Comparison of ENCODE assay signal across 16 cellular contexts in the genomic region with DNA sequence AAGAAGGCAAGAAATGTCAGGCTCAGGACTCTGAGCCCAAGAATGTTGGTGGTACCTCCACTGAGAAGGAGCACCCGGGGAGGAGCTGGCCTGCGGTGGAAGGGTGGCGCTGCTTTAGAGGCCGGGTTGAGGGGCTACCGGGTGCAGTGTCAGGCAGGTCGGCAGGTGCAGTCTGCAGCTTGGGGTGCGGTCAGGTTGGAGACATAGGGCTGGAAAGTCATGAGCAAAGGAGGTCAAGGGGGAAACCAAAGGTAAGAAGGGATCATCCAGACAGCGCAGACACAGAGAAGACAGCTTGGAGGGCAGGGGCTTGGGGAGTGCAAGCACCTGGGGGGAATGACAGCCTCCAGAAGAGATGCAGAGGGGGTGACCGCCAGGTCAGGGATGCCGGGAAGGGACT.
DNase-seq lines count a peak whose midpoint lies in the region; ATAC-seq and TF ChIP-seq lines count a peak whose summit lies in the region.
"Had no signal": no experiment of that assay in that cellular context is flagged by ENCODE, and none has a peak within 500 bp of the region (broad histone marks: within the 10 kb centered on the region; RNA-seq: fewer than 3 reads in every experiment).

No MANE protein-coding gene starts in this region.

- no peak overlapping the region for H3K27ac ChIP-seq in lower lobe of right lung
- H3K27ac ChIP-seq: 22Rv1, A549, C4-2B, GM23248 had no signal

- no peak overlapping the region for H3K4me3 Mint-ChIP-seq in chondrocyte (ENCODE audit: unreplicated experiment)
- H3K4me3 Mint-ChIP-seq: CD4-positive, alpha-beta T cell; HFFc6 had no signal

- no peaks in the 10 kb centered on the region for H3K9me3 ChIP-seq in lower lobe of right lung
- H3K9me3 ChIP-seq: Caco-2 had no signal

- no peaks in the 10 kb centered on the region for H3K36me3 ChIP-seq in lower lobe of right lung

- H3K4me3 ChIP-seq in lower lobe of right lung = no peak overlapping the region
- H3K4me3 ChIP-seq: A549, GM23248 had no signal

- H3K4me1 ChIP-seq in lower lobe of right lung = no peaks in the 10 kb centered on the region
- H3K4me1 ChIP-seq: A549, Caco-2 had no signal

- H3K27me3 ChIP-seq in lower lobe of right lung (ENCODE audit: low read depth) = no peaks in the 10 kb centered on the region

- no peaks in the 10 kb centered on the region for H3K4me1 Mint-ChIP-seq in chondrocyte (ENCODE audit: low read depth)

- H3K36me3 Mint-ChIP-seq in activated naive CD4-positive, alpha-beta T cell treated with anti-CD3 and anti-CD28 coated beads, Interleukin-2, amount 50 U/mL, for 72 hours = no peaks in the 10 kb centered on the region
- no peaks in the 10 kb centered on the region for H3K36me3 Mint-ChIP-seq in chondrocyte (ENCODE audit: low read depth)

- intact Hi-C loops in posterior vena cava (cut with DNase I) (no loop called here), lower lobe of right lung (cut with DNase I) (no loop called here)

- ATAC-seq in activated naive CD4-positive, alpha-beta T cell treated with anti-CD3 and anti-CD28 coated beads, Interleukin-2, amount 50 U/mL, for 72 hours = no peak
- no peak for ATAC-seq in lower lobe of right lung
- ATAC-seq: A549 had no signal

- peaks cover 4% of the 10 kb centered on the region for H3K27me3 Mint-ChIP-seq in chondrocyte (ENCODE audit: low read depth)
- H3K27me3 Mint-ChIP-seq: CD4-positive, alpha-beta T cell had no signal

- no peak for TF ChIP-seq CTCF in chondrocyte (IDR thresholded peaks at IDR 0.05)
- no peak for TF ChIP-seq CTCF in lower lobe of right lung (IDR thresholded peaks at IDR 0.05)

- no peaks in the 10 kb centered on the region for H3K9me3 Mint-ChIP-seq in activated naive CD4-positive, alpha-beta T cell treated with anti-CD3 and anti-CD28 coated beads, Interleukin-2, amount 50 U/mL, for 72 hours
- peaks cover 6% of the 10 kb centered on the region for H3K9me3 Mint-ChIP-seq in chondrocyte (ENCODE audit: low read depth)
- H3K9me3 Mint-ChIP-seq: CD4-positive, alpha-beta T cell had no signal

- peak in 1 of 2 donors; percentile 31 for DNase-seq in activated naive CD4-positive, alpha-beta T cell treated with anti-CD3 and anti-CD28 coated beads, Interleukin-2, amount 50 U/mL, for 72 hours (ENCODE audit: low spot score in 2 of 2)
- DNase-seq in activated naive CD4-positive, alpha-beta T cell (lab: John Stamatoyannopoulos, UW) = no peak
- peak; percentile 21 for DNase-seq in islet precursor cell
- peak; percentile 59 for DNase-seq in posterior vena cava (ENCODE audit: low spot score)
- DNase-seq in chondrocyte (ENCODE audit: low spot score) = no peak
- no peak for DNase-seq in KG1 (lab: John Stamatoyannopoulos, UW)
- DNase-seq in lower lobe of right lung = no peak
- DNase-seq: AML-193; Caco-2; CD4-positive, alpha-beta T cell; GM23248; HFFc6; IMR-90 had no signal

- H3K27ac Mint-ChIP-seq in activated naive CD4-positive, alpha-beta T cell treated with anti-CD3 and anti-CD28 coated beads, Interleukin-2, amount 50 U/mL, for 72 hours = peak overlapping the region; percentile 34 to 91
- H3K27ac Mint-ChIP-seq in chondrocyte (ENCODE audit: unreplicated experiment) = no peak overlapping the region
- H3K27ac Mint-ChIP-seq: CD4-positive, alpha-beta T cell; HFFc6 had no signal

Comparison
In these comparisons a context has a peak if more than half of its experiments do, and no peak if none do; other contexts are left out.
1. DNase-seq: peak in islet precursor cell (single experiment) and posterior vena cava (single experiment); none in activated naive CD4-positive, alpha-beta T cell (0 of 4), chondrocyte (single experiment), KG1 (single experiment) and lower lobe of right lung (single experiment).